In genomic region chr19:33445752-33446070, GRCh38 we compare ENCODE assay signal across 25 cellular contexts.
DNase-seq lines count a peak whose midpoint lies in the region; ATAC-seq, FAIRE-seq and TF ChIP-seq lines count a peak whose summit lies in the region.
"Had no signal": no experiment of that assay in that cellular context is flagged by ENCODE, and none has a peak within 500 bp of the region (broad histone marks: within the 10 kb centered on the region; RNA-seq: fewer than 3 reads in every experiment).

No MANE protein-coding gene starts in this region.

- H3K9ac ChIP-seq in astrocyte (ENCODE audit: low read length) = peak overlapping the region; percentile 41
- no peak overlapping the region for H3K9ac ChIP-seq in neural progenitor cell
- H3K9ac ChIP-seq in Karpas-422 (ENCODE audit: low read length) = no peak overlapping the region
- H3K9ac ChIP-seq: BLaER1 treated with 17β-estradiol and CSF1 and Interleukin-3, amounts not matched to agents 10 nM and 100 nM had no signal

- H4K20me1 ChIP-seq in astrocyte (ENCODE audit: insufficient read depth, low read length) (peaks cover 6% of the 10 kb centered on the region), neural progenitor cell (ENCODE audit: low read depth) (no peaks in the 10 kb centered on the region), Karpas-422 (ENCODE audit: insufficient read depth, low read depth, low read length) (0 out of 2 replicates have a peak, but pooled peaks cover 4% of the 10 kb centered on the region)

- peaks cover 2% of the 10 kb centered on the region for H3K36me3 ChIP-seq in astrocyte (ENCODE audit: insufficient read depth, low read length)
- no peaks in the 10 kb centered on the region for H3K36me3 ChIP-seq in neural progenitor cell
- no peaks in the 10 kb centered on the region for H3K36me3 ChIP-seq in Karpas-422 (ENCODE audit: insufficient read depth, low read length)

- H3K27me3 ChIP-seq in astrocyte (ENCODE audit: insufficient read depth, low read length) = no peaks in the 10 kb centered on the region
- H3K27me3 ChIP-seq in neural progenitor cell = no peaks in the 10 kb centered on the region
- no peaks in the 10 kb centered on the region for H3K27me3 ChIP-seq in Karpas-422 (ENCODE audit: low read length)
- H3K27me3 ChIP-seq: BLaER1 treated with 17β-estradiol and CSF1 and Interleukin-3, amounts not matched to agents 10 nM and 100 nM had no signal

- H3K27ac ChIP-seq in astrocyte (ENCODE audit: low read depth, low read length) (no peak overlapping the region), neural progenitor cell (no peak overlapping the region), Karpas-422 (ENCODE audit: low read length) (no peak overlapping the region)
- H3K27ac ChIP-seq: 22Rv1; BLaER1 treated with 17β-estradiol and CSF1 and Interleukin-3, amounts not matched to agents 10 nM and 100 nM had no signal

- peak overlapping the region; percentile 44 for H3K4me2 ChIP-seq in astrocyte (ENCODE audit: low read length)
- no peak overlapping the region for H3K4me2 ChIP-seq in neural progenitor cell
- no peak overlapping the region for H3K4me2 ChIP-seq in Karpas-422 (ENCODE audit: low read depth, low read length, poor library complexity, severe bottlenecking)
- H3K4me2 ChIP-seq: BLaER1 treated with 17β-estradiol and CSF1 and Interleukin-3, amounts not matched to agents 10 nM and 100 nM had no signal

- no peak overlapping the region for H3K27ac Mint-ChIP-seq in CD14-positive monocyte
- H3K27ac Mint-ChIP-seq in astrocyte (ENCODE audit: unreplicated experiment) = no peak overlapping the region
- H3K27ac Mint-ChIP-seq in neural progenitor cell = peak overlapping the region; percentile 81
- H3K27ac Mint-ChIP-seq: CD8-positive, alpha-beta T cell had no signal

- no peak for TF ChIP-seq CTCF in CD14-positive monocyte (IDR thresholded peaks at IDR 0.05)
- no peak for TF ChIP-seq CTCF in astrocyte (IDR thresholded peaks at IDR 0.05; ENCODE audit: insufficient read depth, low read depth, low read length)
- TF ChIP-seq CTCF in neural progenitor cell (IDR thresholded peaks at IDR 0.05) = no peak

- H3K9me3 ChIP-seq in astrocyte (ENCODE audit: insufficient read depth, low read depth, low read length) (no peaks in the 10 kb centered on the region), neural progenitor cell (ENCODE audit: low read depth) (no peaks in the 10 kb centered on the region), Karpas-422 (ENCODE audit: low read length) (no peaks in the 10 kb centered on the region)
- H3K9me3 ChIP-seq: BLaER1 treated with 17β-estradiol and CSF1 and Interleukin-3, amounts not matched to agents 10 nM and 100 nM had no signal

- H3K4me3 Mint-ChIP-seq in CD14-positive monocyte (no peak overlapping the region), astrocyte (ENCODE audit: unreplicated experiment) (no peak overlapping the region), neural progenitor cell (no peak overlapping the region)
- H3K4me3 Mint-ChIP-seq: CD8-positive, alpha-beta T cell had no signal

- no peaks in the 10 kb centered on the region for H3K4me1 Mint-ChIP-seq in CD14-positive monocyte
- no peaks in the 10 kb centered on the region for H3K4me1 Mint-ChIP-seq in astrocyte (ENCODE audit: low read depth, unreplicated experiment)
- no peaks in the 10 kb centered on the region for H3K4me1 Mint-ChIP-seq in neural progenitor cell

- H3F3A ChIP-seq in neural progenitor cell (ENCODE audit: low read depth) = no peaks in the 10 kb centered on the region

- H2AFZ ChIP-seq in astrocyte (ENCODE audit: low read depth, low read length) (no peak overlapping the region), neural progenitor cell (replicated peaks) (no peak overlapping the region), Karpas-422 (ENCODE audit: low read length) (no peak overlapping the region)

- FAIRE-seq in astrocyte (lab: Jason Lieb, UNC) = no peak
- FAIRE-seq: G401.6, GM12892, K562 had no signal

- H3K36me3 Mint-ChIP-seq in CD14-positive monocyte = peaks cover 5 to 14% of the 10 kb centered on the region in 2 donors
- H3K36me3 Mint-ChIP-seq in astrocyte (ENCODE audit: low read depth, unreplicated experiment) = peaks cover 13% of the 10 kb centered on the region
- H3K36me3 Mint-ChIP-seq in neural progenitor cell = no peaks in the 10 kb centered on the region

- no peaks in the 10 kb centered on the region for H3K9me2 ChIP-seq in Karpas-422 (replicated peaks; ENCODE audit: insufficient read depth, low read length)

- ATAC-seq in HG03342 (IDR thresholded peaks at IDR 0.05; ENCODE audit: unreplicated experiment) = no peak
- ATAC-seq: CD8-positive, alpha-beta T cell; K562 had no signal

- DNase-seq in activated CD8-positive, alpha-beta memory T cell treated with anti-CD3 and anti-CD28 coated beads, Interleukin-2, amount 50 U/mL, for 4 hours = peak; percentile 8
- no peak for DNase-seq in activated CD8-positive, alpha-beta memory T cell treated with anti-CD3 and anti-CD28 coated beads, Interleukin-2, amount 50 U/mL, for 48 hours
- DNase-seq in CD14-positive monocyte (ENCODE audit: low spot score) = peak; percentile 31
- DNase-seq in astrocyte (ENCODE audit: low read depth) = no peak
- no peak for DNase-seq in neural progenitor cell (ENCODE audit: low spot score)
- DNase-seq in Karpas-422 = no peak
- DNase-seq in T-helper 9 cell = no peak
- DNase-seq: ACHN; Calu3; CD8-positive, alpha-beta T cell; H7; MM.1S; NCI-H1048; NCI-H1436; NCI-H187 treated with DMSO at 0.1 percent for 48 hours; NCI-H2107; NCI-H446 treated with DMSO at 0.1 percent for 48 hours; NCI-H526 treated with DMSO at 0.1 percent for 48 hours; SHP77 treated with DMSO at 0.1 percent for 48 hours had no signal

- peaks cover 0 to 4% (median 0%) of the 10 kb centered on the region in 3 donors for H3K27me3 Mint-ChIP-seq in CD14-positive monocyte (ENCODE audit: low read depth in 3 of 3)
- peaks cover 3% of the 10 kb centered on the region for H3K27me3 Mint-ChIP-seq in astrocyte (ENCODE audit: low read depth, unreplicated experiment)
- H3K27me3 Mint-ChIP-seq in neural progenitor cell (ENCODE audit: insufficient read depth, low read depth) = peaks cover 4% of the 10 kb centered on the region

- H3K9me3 Mint-ChIP-seq in CD14-positive monocyte (no peaks in the 10 kb centered on the region), astrocyte (ENCODE audit: unreplicated experiment) (no peaks in the 10 kb centered on the region), neural progenitor cell (no peaks in the 10 kb centered on the region)
- H3K9me3 Mint-ChIP-seq: CD8-positive, alpha-beta T cell had no signal

- H3K4me3 ChIP-seq in astrocyte (ENCODE audit: insufficient read depth, low read depth, low read length) (no peak overlapping the region), neural progenitor cell (no peak overlapping the region), Karpas-422 (ENCODE audit: low read length) (no peak overlapping the region)
- H3K4me3 ChIP-seq: BLaER1 treated with 17β-estradiol and CSF1 and Interleukin-3, amounts not matched to agents 10 nM and 100 nM; K562 had no signal

- H3K79me2 ChIP-seq in astrocyte (ENCODE audit: insufficient read depth, low read length) (no peaks in the 10 kb centered on the region), neural progenitor cell (ENCODE audit: low read depth) (no peaks in the 10 kb centered on the region), Karpas-422 (ENCODE audit: low read length) (no peaks in the 10 kb centered on the region)

- intact Hi-C loops in CD14-positive monocyte (cut with micrococcal nuclease) = no loop called here

- peaks cover 18% of the 10 kb centered on the region for H3K4me1 ChIP-seq in astrocyte (ENCODE audit: insufficient read depth, low read length)
- no peaks in the 10 kb centered on the region for H3K4me1 ChIP-seq in neural progenitor cell
- no peaks in the 10 kb centered on the region for H3K4me1 ChIP-seq in Karpas-422 (ENCODE audit: low read length)

Comparison
In these comparisons a context has a peak if more than half of its experiments do, and no peak if none do; other contexts are left out.
1. DNase-seq: peak in activated CD8-positive, alpha-beta memory T cell treated with anti-CD3 and anti-CD28 coated beads, Interleukin-2, amount 50 U/mL, for 4 hours (single experiment) and CD14-positive monocyte (single experiment); none in activated CD8-positive, alpha-beta memory T cell treated with anti-CD3 and anti-CD28 coated beads, Interleukin-2, amount 50 U/mL, for 48 hours (single experiment), astrocyte (single experiment), neural progenitor cell (single experiment), Karpas-422 (single experiment) and T-helper 9 cell (single experiment).